Comparison of ENCODE assay signal across 1 cellular context in the genomic region with DNA sequence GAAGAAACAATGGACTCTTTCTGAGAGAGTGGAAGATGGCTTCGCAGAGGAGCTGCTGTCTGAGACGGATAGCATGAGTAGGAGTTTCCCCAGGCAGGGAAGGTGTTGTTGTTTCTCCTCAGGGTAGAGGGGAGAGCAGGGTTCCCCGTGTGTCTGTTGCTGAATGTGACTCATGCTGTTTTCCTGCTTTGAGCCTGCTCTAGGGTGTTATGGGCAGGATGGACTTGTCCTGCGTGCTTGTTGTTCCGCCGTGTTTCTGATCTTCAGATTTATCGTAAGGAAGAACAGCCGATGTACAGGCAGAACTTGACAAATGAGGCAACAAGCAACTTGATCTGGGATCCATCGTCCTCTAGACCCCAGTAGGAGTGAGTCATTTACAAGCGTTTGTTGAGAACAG.
TF ChIP-seq lines count a peak whose summit lies in the region.

No MANE protein-coding gene starts in this region.

TF ChIP-seq in H1, 55 proteins besides CTCF, POLR2A, EP300 and RAD21:
- TF ChIP-seq CEBPB (IDR thresholded peaks at IDR 0.05; ENCODE audit: low read depth, low read length), result no peak
- TF ChIP-seq CBX5 (IDR thresholded peaks at IDR 0.05; ENCODE audit: low read depth, low read length), result no peak
- no peak for TF ChIP-seq TEAD4 (IDR thresholded peaks at IDR 0.05; ENCODE audit: low read depth, low read length)
- TF ChIP-seq BCL11A (IDR thresholded peaks at IDR 0.05; ENCODE audit: low read depth in 2 of 2, low read length in 2 of 2), result no peak
